Comparison of ENCODE assay signal across 1 cellular context in the genomic region with DNA sequence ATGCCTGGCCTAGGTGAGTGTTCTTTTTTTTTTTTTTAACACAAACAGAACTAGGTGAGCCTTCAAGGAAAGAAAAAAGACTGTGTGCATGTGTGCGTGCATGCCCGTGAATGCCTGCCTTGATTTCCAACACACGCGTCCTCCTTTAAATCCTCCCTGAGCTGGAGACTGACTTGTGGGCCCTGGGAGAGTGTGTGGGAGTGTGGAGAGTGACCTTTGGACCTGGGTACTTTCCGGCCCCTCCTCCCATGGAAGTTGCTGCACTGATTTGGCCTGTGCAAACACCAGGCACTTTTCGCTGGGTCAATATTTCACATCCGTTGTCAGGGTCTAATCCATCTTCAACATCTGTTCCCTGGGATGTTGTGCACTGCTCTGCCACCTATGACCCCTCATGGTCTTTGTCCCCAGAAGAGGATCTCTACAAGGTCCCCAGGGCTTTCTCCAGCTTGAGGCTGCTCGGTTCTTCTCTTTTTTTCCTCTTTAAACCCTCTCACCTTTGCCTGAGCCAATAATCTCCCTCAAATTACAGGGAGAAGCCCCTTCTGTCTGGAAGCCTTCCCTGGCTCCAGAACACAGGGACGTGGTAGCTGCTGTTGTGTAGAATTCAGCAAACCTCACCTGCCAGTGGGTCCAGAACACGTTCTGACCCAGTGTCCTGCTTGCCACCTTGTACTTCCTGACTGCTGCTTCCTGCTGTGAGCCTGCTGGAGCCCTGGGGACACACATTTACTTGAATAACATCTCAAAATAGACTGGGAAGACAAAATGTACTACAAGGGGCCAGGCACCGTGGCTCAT.
A peak's percentile ranks its signal among the peaks of the same experiment; 100 is the strongest.
TF ChIP-seq lines count a peak whose summit lies in the region.

No MANE protein-coding gene starts in this region.

TF ChIP-seq in HepG2, 621 proteins besides CTCF, POLR2A, EP300 and RAD21 (continued from another document and continues in another):
- TF ChIP-seq, protein P1, sequence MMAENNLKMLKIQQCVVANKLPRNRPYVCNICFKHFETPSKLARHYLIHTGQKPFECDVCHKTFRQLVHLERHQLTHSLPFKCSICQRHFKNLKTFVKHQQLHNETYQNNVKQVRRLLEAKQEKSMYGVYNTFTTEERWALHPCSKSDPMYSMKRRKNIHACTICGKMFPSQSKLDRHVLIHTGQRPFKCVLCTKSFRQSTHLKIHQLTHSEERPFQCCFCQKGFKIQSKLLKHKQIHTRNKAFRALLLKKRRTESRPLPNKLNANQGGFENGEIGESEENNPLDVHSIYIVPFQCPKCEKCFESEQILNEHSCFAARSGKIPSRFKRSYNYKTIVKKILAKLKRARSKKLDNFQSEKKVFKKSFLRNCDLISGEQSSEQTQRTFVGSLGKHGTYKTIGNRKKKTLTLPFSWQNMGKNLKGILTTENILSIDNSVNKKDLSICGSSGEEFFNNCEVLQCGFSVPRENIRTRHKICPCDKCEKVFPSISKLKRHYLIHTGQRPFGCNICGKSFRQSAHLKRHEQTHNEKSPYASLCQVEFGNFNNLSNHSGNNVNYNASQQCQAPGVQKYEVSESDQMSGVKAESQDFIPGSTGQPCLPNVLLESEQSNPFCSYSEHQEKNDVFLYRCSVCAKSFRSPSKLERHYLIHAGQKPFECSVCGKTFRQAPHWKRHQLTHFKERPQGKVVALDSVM (CRISPR knock-in tag; IDR thresholded peaks at IDR 0.05), result peak; percentile 93
- peak; percentile 89; the same call in 1 of the 2 replicates for TF ChIP-seq ZFP82 (CRISPR knock-in tag; IDR thresholded peaks at IDR 0.05; ENCODE audit: borderline replicate concordance)
- TF ChIP-seq KAT2B (IDR thresholded peaks at IDR 0.05; ENCODE audit: borderline replicate concordance, low read depth, low read length), result peak; percentile 61; the same call in 1 of the 2 replicates
- TF ChIP-seq ZNF737 (CRISPR knock-in tag; IDR thresholded peaks at IDR 0.05; ENCODE audit: borderline replicate concordance), result no peak; the same call in 1 of the 2 replicates
- no peak for TF ChIP-seq ZNF562 (CRISPR knock-in tag; IDR thresholded peaks at IDR 0.05; ENCODE audit: borderline replicate concordance)
- TF ChIP-seq ZNF567 (CRISPR knock-in tag; IDR thresholded peaks at IDR 0.05; ENCODE audit: borderline replicate concordance), result no peak; the same call in 1 of the 2 replicates
- TF ChIP-seq YEATS4 (CRISPR knock-in tag; IDR thresholded peaks at IDR 0.05; ENCODE audit: borderline replicate concordance), result peak; percentile 57; the same call in 1 of the 2 replicates
- TF ChIP-seq, protein P2, sequence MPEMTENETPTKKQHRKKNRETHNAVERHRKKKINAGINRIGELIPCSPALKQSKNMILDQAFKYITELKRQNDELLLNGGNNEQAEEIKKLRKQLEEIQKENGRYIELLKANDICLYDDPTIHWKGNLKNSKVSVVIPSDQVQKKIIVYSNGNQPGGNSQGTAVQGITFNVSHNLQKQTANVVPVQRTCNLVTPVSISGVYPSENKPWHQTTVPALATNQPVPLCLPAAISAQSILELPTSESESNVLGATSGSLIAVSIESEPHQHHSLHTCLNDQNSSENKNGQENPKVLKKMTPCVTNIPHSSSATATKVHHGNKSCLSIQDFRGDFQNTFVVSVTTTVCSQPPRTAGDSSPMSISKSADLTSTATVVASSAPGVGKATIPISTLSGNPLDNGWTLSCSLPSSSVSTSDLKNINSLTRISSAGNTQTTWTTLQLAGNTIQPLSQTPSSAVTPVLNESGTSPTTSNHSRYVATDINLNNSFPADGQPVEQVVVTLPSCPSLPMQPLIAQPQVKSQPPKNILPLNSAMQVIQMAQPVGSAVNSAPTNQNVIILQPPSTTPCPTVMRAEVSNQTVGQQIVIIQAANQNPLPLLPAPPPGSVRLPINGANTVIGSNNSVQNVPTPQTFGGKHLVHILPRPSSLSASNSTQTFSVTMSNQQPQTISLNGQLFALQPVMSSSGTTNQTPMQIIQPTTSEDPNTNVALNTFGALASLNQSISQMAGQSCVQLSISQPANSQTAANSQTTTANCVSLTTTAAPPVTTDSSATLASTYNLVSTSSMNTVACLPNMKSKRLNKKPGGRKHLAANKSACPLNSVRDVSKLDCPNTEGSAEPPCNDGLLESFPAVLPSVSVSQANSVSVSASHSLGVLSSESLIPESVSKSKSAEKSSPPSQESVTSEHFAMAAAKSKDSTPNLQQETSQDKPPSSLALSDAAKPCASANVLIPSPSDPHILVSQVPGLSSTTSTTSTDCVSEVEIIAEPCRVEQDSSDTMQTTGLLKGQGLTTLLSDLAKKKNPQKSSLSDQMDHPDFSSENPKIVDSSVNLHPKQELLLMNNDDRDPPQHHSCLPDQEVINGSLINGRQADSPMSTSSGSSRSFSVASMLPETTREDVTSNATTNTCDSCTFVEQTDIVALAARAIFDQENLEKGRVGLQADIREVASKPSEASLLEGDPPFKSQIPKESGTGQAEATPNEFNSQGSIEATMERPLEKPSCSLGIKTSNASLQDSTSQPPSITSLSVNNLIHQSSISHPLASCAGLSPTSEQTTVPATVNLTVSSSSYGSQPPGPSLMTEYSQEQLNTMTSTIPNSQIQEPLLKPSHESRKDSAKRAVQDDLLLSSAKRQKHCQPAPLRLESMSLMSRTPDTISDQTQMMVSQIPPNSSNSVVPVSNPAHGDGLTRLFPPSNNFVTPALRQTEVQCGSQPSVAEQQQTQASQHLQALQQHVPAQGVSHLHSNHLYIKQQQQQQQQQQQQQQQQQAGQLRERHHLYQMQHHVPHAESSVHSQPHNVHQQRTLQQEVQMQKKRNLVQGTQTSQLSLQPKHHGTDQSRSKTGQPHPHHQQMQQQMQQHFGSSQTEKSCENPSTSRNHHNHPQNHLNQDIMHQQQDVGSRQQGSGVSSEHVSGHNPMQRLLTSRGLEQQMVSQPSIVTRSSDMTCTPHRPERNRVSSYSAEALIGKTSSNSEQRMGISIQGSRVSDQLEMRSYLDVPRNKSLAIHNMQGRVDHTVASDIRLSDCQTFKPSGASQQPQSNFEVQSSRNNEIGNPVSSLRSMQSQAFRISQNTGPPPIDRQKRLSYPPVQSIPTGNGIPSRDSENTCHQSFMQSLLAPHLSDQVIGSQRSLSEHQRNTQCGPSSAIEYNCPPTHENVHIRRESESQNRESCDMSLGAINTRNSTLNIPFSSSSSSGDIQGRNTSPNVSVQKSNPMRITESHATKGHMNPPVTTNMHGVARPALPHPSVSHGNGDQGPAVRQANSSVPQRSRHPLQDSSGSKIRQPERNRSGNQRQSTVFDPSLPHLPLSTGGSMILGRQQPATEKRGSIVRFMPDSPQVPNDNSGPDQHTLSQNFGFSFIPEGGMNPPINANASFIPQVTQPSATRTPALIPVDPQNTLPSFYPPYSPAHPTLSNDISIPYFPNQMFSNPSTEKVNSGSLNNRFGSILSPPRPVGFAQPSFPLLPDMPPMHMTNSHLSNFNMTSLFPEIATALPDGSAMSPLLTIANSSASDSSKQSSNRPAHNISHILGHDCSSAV (CRISPR knock-in tag; IDR thresholded peaks at IDR 0.05; ENCODE audit: borderline replicate concordance), result 0 out of 2 replicates have a peak, but pooled peaks have one; percentile 83
- TF ChIP-seq, protein P3, sequence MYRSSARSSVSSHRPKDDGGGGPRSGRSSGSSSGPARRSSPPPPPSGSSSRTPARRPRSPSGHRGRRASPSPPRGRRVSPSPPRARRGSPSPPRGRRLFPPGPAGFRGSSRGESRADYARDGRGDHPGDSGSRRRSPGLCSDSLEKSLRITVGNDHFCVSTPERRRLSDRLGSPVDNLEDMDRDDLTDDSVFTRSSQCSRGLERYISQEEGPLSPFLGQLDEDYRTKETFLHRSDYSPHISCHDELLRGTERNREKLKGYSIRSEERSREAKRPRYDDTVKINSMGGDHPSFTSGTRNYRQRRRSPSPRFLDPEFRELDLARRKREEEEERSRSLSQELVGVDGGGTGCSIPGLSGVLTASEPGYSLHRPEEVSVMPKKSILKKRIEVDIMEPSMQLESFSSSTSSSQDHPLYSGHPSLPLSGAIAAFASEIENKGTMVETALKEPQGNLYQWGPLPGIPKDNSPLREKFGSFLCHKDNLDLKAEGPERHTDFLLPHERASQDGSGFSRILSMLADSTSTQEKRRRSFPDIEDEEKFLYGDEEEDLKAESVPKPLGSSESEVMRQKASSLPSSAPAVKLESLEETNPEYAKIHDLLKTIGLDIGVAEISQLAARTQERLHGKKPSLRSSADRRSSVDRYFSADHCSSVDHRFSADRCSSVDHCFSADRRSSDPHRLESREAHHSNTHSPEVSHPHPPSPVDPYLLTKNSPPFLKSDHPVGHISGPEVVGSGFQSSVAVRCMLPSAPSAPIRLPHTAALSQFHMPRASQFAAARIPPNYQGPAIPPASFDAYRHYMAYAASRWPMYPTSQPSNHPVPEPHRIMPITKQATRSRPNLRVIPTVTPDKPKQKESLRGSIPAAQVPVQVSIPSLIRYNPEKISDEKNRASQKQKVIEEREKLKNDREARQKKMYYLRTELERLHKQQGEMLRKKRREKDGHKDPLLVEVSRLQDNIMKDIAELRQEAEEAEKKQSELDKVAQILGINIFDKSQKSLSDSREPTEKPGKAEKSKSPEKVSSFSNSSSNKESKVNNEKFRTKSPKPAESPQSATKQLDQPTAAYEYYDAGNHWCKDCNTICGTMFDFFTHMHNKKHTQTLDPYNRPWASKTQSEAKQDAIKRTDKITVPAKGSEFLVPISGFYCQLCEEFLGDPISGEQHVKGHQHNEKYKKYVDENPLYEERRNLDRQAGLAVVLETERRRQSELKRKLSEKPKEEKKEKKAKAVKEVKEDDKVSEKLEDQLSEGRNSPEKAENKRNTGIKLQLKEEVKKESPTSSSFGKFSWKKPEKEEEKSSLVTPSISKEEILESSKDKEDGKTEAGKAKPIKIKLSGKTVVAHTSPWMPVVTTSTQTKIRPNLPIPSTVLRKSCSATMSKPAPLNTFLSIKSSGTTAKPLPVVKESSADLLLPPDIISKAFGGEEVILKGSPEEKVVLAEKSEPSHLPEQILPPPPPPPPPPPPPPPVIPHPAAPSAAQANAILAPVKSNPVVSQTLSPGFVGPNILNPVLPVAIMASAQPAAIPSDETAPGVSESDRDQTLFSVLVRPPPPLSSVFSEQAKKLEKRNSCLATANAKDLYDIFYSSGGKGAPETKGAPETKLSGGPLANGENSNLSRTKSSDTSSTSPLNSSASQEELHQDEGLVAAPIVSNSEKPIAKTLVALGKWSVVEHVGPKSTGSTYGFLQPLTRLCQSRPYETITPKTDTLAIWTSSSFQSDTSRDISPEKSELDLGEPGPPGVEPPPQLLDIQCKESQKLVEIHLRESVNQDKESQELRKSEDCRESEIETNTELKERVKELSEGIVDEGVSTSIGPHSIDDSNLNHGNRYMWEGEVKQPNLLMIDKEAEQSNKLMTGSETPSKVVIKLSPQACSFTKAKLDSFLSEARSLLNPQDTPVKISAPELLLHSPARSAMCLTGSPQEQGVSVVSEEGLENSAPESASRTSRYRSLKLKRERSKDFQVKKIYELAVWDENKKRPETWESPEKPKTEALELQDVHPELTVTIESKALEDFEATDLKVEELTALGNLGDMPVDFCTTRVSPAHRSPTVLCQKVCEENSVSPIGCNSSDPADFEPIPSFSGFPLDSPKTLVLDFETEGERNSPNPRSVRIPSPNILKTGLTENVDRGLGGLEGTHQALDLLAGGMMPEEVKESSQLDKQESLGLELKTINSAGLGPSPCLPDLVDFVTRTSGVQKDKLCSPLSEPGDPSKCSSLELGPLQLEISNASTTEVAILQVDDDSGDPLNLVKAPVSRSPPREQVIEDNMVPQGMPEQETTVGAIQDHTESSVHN (CRISPR knock-in tag; IDR thresholded peaks at IDR 0.05), result peak; percentile 94
- TF ChIP-seq ELF3 (CRISPR knock-in tag; IDR thresholded peaks at IDR 0.05), result peak; percentile 83
- TF ChIP-seq, protein P4, sequence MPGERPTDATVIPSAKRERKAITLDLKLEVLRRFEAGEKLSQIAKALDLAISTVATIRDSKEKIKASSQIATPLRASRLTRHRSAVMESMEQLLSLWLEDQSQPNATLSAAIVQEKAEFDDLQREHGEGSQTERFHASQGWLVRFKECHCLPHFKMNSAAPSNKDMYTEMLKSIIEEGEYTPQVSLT (CRISPR knock-in tag; IDR thresholded peaks at IDR 0.05; ENCODE audit: borderline replicate concordance, low read depth), result no peak
- TF ChIP-seq ZNF749 (CRISPR knock-in tag; IDR thresholded peaks at IDR 0.05; ENCODE audit: borderline replicate concordance), result peak; percentile 91
- 0 out of 2 replicates have a peak, but pooled peaks have one; percentile 29 for TF ChIP-seq ZNF451 (CRISPR knock-in tag; IDR thresholded peaks at IDR 0.05)
- TF ChIP-seq PHF8 (CRISPR knock-in tag; IDR thresholded peaks at IDR 0.05), result peak; percentile 69
- TF ChIP-seq ZNF251 (CRISPR knock-in tag; IDR thresholded peaks at IDR 0.05), result no peak
- TF ChIP-seq, protein P5, sequence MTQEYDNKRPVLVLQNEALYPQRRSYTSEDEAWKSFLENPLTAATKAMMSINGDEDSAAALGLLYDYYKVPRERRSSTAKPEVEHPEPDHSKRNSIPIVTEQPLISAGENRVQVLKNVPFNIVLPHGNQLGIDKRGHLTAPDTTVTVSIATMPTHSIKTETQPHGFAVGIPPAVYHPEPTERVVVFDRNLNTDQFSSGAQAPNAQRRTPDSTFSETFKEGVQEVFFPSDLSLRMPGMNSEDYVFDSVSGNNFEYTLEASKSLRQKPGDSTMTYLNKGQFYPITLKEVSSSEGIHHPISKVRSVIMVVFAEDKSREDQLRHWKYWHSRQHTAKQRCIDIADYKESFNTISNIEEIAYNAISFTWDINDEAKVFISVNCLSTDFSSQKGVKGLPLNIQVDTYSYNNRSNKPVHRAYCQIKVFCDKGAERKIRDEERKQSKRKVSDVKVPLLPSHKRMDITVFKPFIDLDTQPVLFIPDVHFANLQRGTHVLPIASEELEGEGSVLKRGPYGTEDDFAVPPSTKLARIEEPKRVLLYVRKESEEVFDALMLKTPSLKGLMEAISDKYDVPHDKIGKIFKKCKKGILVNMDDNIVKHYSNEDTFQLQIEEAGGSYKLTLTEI (CRISPR knock-in tag; conservative IDR thresholded peaks at IDR 0.05), result no peak
- peak; percentile 42; the same call in 1 of the 2 replicates for TF ChIP-seq NCOA1 (CRISPR knock-in tag; IDR thresholded peaks at IDR 0.05)
- TF ChIP-seq, protein P6, sequence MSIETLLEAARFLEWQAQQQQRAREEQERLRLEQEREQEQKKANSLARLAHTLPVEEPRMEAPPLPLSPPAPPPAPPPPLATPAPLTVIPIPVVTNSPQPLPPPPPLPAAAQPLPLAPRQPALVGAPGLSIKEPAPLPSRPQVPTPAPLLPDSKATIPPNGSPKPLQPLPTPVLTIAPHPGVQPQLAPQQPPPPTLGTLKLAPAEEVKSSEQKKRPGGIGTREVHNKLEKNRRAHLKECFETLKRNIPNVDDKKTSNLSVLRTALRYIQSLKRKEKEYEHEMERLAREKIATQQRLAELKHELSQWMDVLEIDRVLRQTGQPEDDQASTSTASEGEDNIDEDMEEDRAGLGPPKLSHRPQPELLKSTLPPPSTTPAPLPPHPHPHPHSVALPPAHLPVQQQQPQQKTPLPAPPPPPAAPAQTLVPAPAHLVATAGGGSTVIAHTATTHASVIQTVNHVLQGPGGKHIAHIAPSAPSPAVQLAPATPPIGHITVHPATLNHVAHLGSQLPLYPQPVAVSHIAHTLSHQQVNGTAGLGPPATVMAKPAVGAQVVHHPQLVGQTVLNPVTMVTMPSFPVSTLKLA (IDR thresholded peaks at IDR 0.05), result 0 out of 2 replicates have a peak, but pooled peaks have one; percentile 12
- TF ChIP-seq TBP (CRISPR knock-in tag; IDR thresholded peaks at IDR 0.05), result no peak
- peak; percentile 79 for TF ChIP-seq PRPF4 (IDR thresholded peaks at IDR 0.05; ENCODE audit: low read depth, low read length, poor library complexity, severe bottlenecking)
- TF ChIP-seq ZNF75D (CRISPR knock-in tag; IDR thresholded peaks at IDR 0.05; ENCODE audit: borderline replicate concordance), result no peak
- TF ChIP-seq REL (CRISPR knock-in tag; conservative IDR thresholded peaks at IDR 0.05), result peak; percentile 77
- TF ChIP-seq FOSL1 (CRISPR knock-in tag; IDR thresholded peaks at IDR 0.05; ENCODE audit: borderline replicate concordance), result no peak
- TF ChIP-seq ZNF382 (CRISPR knock-in tag; IDR thresholded peaks at IDR 0.05; ENCODE audit: borderline replicate concordance), result no peak
- no peak for TF ChIP-seq NBN (conservative IDR thresholded peaks at IDR 0.05)
- TF ChIP-seq ZNF460 (CRISPR knock-in tag; IDR thresholded peaks at IDR 0.05; ENCODE audit: borderline replicate concordance), result peak; percentile 66; the same call in 1 of the 2 replicates
- peak; percentile 38; the same call in 1 of the 2 replicates for TF ChIP-seq IRX3 (CRISPR knock-in tag; IDR thresholded peaks at IDR 0.05; ENCODE audit: borderline replicate concordance, low read depth)
- peak; percentile 57; the same call in 1 of the 2 replicates for TF ChIP-seq ZFP36L1 (CRISPR knock-in tag; IDR thresholded peaks at IDR 0.05)
